ENCODE assay signal across 25 cellular contexts in the genomic region with DNA sequence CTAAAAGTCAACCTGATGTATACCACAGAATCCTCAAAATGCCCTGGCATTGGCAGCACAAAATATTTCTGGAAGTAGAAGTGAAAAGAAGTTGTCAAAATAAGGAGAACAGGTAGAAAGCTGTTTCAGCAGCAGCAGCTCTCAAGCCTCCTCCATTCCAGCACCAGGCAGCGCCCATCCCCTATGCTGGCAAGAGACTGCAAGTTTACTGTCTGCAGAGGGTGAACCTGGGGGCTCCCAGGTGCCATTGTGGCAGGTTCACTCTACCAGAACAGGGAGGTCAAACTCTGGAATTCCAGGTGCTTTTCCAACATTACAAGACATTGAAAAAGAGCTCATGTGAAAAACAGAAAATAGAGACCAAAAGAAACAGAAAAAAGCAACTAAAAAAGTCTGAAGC.
"Had no signal": no experiment of that assay in that cellular context is flagged by ENCODE, and none has a peak within 500 bp of the region (broad histone marks: within the 10 kb centered on the region; RNA-seq: fewer than 3 reads in every experiment).

No MANE protein-coding gene starts in this region.

- H3K9me3 Mint-ChIP-seq: activated CD4-positive, alpha-beta memory T cell treated with anti-CD3 and anti-CD28 coated beads for 36 hours; activated CD4-positive, alpha-beta T cell treated with anti-CD3 and anti-CD28 coated beads, Interleukin-2, amount 10 ng/mL, durations not matched to agents 7 days and 5 days; activated naive CD4-positive, alpha-beta T cell treated with anti-CD3 and anti-CD28 coated beads for 36 hours; activated T-helper 17 cell treated with anti-CD3 and anti-CD28 coated beads, Interleukin-2, amount 50 U/mL, for 72 hours; T-helper 1 cell treated with Interleukin-12 subunit alpha and Interleukin-12 subunit beta and Interleukin-4 antibody, amounts not matched to agents 30 μg/mL and 1 μg/mL, for 36 hours had no signal

- H3K4me3 Mint-ChIP-seq: activated CD4-positive, alpha-beta memory T cell treated with anti-CD3 and anti-CD28 coated beads for 36 hours; activated CD4-positive, alpha-beta T cell treated with anti-CD3 and anti-CD28 coated beads, Interleukin-2, amount 10 ng/mL, durations not matched to agents 7 days and 5 days; activated naive CD4-positive, alpha-beta T cell treated with anti-CD3 and anti-CD28 coated beads for 36 hours; activated naive CD8-positive, alpha-beta T cell; activated T-helper 17 cell treated with anti-CD3 and anti-CD28 coated beads, Interleukin-2, amount 50 U/mL, for 72 hours; IgD-negative memory B cell; T-helper 1 cell treated with Interleukin-12 subunit alpha and Interleukin-12 subunit beta and Interleukin-4 antibody, amounts not matched to agents 30 μg/mL and 1 μg/mL, for 36 hours had no signal

- H3K27me3 Mint-ChIP-seq: IgD-negative memory B cell had no signal

- H3K9me3 ChIP-seq: Peyer's patch had no signal

- H3K36me3 ChIP-seq: brain microvascular endothelial cell, Peyer's patch had no signal

- H3K27me3 ChIP-seq: brain microvascular endothelial cell, Peyer's patch had no signal

- H3K4me1 Mint-ChIP-seq: activated CD4-positive, alpha-beta T cell treated with anti-CD3 and anti-CD28 coated beads, Interleukin-2, amount 10 ng/mL, durations not matched to agents 7 days and 5 days; activated T-helper 17 cell treated with anti-CD3 and anti-CD28 coated beads, Interleukin-2, amount 50 U/mL, for 72 hours had no signal

- H3K4me1 ChIP-seq: Peyer's patch had no signal

- H3K36me3 Mint-ChIP-seq: activated CD4-positive, alpha-beta memory T cell treated with anti-CD3 and anti-CD28 coated beads for 36 hours; activated naive CD8-positive, alpha-beta T cell; IgD-negative memory B cell had no signal

- H3K27ac Mint-ChIP-seq: activated CD4-positive, alpha-beta memory T cell treated with anti-CD3 and anti-CD28 coated beads for 36 hours; activated CD4-positive, alpha-beta T cell treated with anti-CD3 and anti-CD28 coated beads, Interleukin-2, amount 10 ng/mL, durations not matched to agents 7 days and 5 days; activated naive CD4-positive, alpha-beta T cell treated with anti-CD3 and anti-CD28 coated beads for 36 hours; activated naive CD8-positive, alpha-beta T cell; activated T-helper 17 cell treated with anti-CD3 and anti-CD28 coated beads, Interleukin-2, amount 50 U/mL, for 72 hours; T-helper 1 cell treated with Interleukin-12 subunit alpha and Interleukin-12 subunit beta and Interleukin-4 antibody, amounts not matched to agents 30 μg/mL and 1 μg/mL, for 36 hours had no signal

- H3K27ac ChIP-seq: brain microvascular endothelial cell, RWPE1 had no signal

- DNase-seq: activated CD4-positive, alpha-beta memory T cell treated with anti-CD3 and anti-CD28 coated beads for 36 hours; activated CD4-positive, alpha-beta T cell treated with anti-CD3 and anti-CD28 coated beads, Interleukin-2, amount 10 ng/mL, durations not matched to agents 7 days and 5 days; activated CD4-positive, CD25-positive, alpha-beta regulatory T cell; activated gamma-delta T cell; activated naive CD4-positive, alpha-beta T cell treated with anti-CD3 and anti-CD28 coated beads for 36 hours; activated T-cell treated with anti-CD3 and anti-CD28 coated beads for 4 hours; activated T-cell treated with anti-CD3 and anti-CD28 coated beads, Interleukin-2, amount 50 U/mL, for 48 hours; brain microvascular endothelial cell; KG1; MV-4-11; NCI-H1092 treated with DMSO at 0.1 percent for 48 hours; NCI-H1417 treated with DMSO at 0.1 percent for 48 hours; NCI-H1694; NCI-H2029; NCI-H345; NCI-H510A; NCI-H526 treated with DMSO at 0.1 percent for 48 hours; NK-92 treated with Interleukin-12 subunit alpha and Interleukin-12 subunit beta, amount 100 ng/mL, for 24 hours; SHP77 treated with DMSO at 0.1 percent for 48 hours had no signal

- H3K4me3 ChIP-seq: Peyer's patch had no signal
